Comparison of ENCODE assay signal across 24 cellular contexts in genomic region chr15:27576576-27576975, GRCh38.
DNase-seq lines count a peak whose midpoint lies in the region; ATAC-seq, FAIRE-seq and TF ChIP-seq lines count a peak whose summit lies in the region.
"Had no signal": no experiment of that assay in that cellular context is flagged by ENCODE, and none has a peak within 500 bp of the region (broad histone marks: within the 10 kb centered on the region; RNA-seq: fewer than 3 reads in every experiment).

No MANE protein-coding gene starts in this region.

- DNase-seq in DMS53 (lab: John Stamatoyannopoulos, UW), result peak; percentile 39
- DNase-seq in DMS53 treated with DMSO at 0.1 percent for 48 hours (lab: John Stamatoyannopoulos, UW; ENCODE audit: unreplicated experiment), result no peak
- DNase-seq in NCI-H510A treated with DMSO at 0.1 percent for 48 hours (lab: John Stamatoyannopoulos, UW), result peak; percentile 20
- DNase-seq in NCI-H510A (lab: John Stamatoyannopoulos, UW), result no peak
- peak; percentile 34 for DNase-seq in NCI-H748 treated with DMSO at 0.1 percent for 48 hours (lab: John Stamatoyannopoulos, UW)
- peak; percentile 26 for DNase-seq in HepG2 (ENCODE audit: low spot score)
- no peak for DNase-seq in hepatocyte (ENCODE audit: low spot score)
- DNase-seq: AML-193; CD8-positive, alpha-beta memory T cell; COR-L47; DMS 273 treated with DMSO at 0.1 percent for 48 hours; DMS153; DMS79; DND-41; EL; GDM1 had no signal

- ATAC-seq in HepG2 (peak; percentile 96), HG03342 (IDR thresholded peaks at IDR 0.05; ENCODE audit: unreplicated experiment) (no peak)
- ATAC-seq: A549, GM12878 had no signal

- H3K9ac ChIP-seq in HepG2 (ENCODE audit: insufficient read depth, low read depth, low read length), result no peak overlapping the region
- H3K9ac ChIP-seq: BLaER1 treated with 17β-estradiol and CSF1 and Interleukin-3, amounts not matched to agents 10 nM and 100 nM had no signal

- in situ Hi-C loops in HepG2 (cut with HindIII; ENCODE audit: extremely low pct_ligation_motif_present, low pct_unique_long_range_greater_than_20kb), result no loop called here

- H4K20me1 ChIP-seq in HepG2 (ENCODE audit: insufficient read depth, low read length) (no peaks in the 10 kb centered on the region), hepatocyte (ENCODE audit: insufficient read depth, poor library complexity, severe bottlenecking) (no peaks in the 10 kb centered on the region)
- H4K20me1 ChIP-seq: BLaER1 treated with 17β-estradiol and CSF1 and Interleukin-3, amounts not matched to agents 10 nM and 100 nM had no signal

- TF ChIP-seq POLR2A in HepG2 (IDR thresholded peaks at IDR 0.05; ENCODE audit: insufficient read depth in 1 of 2, low read depth in 2 of 2, low read length in 2 of 2), result no peak

- H3K36me3 ChIP-seq in HepG2 (replicated peaks in 1 of 2; ENCODE audit: control insufficient read depth in 1 of 2, insufficient read depth in 2 of 2, low read length in 2 of 2), result no peaks in the 10 kb centered on the region
- no peaks in the 10 kb centered on the region for H3K36me3 ChIP-seq in hepatocyte (replicated peaks; ENCODE audit: insufficient read depth, low read depth)
- H3K36me3 ChIP-seq: BLaER1 treated with 17β-estradiol and CSF1 and Interleukin-3, amounts not matched to agents 10 nM and 100 nM had no signal

- BruUV-seq in HepG2 (replicated peaks; lab: Mats Ljungman, UMichigan), result no TSS peak

- TF ChIP-seq RAD21 in HepG2 (CRISPR knock-in tag; IDR thresholded peaks at IDR 0.05), result no peak

- TF ChIP-seq CTCF in HepG2 (CRISPR knock-in tag; IDR thresholded peaks at IDR 0.05) (no peak), hepatocyte (IDR thresholded peaks at IDR 0.05; ENCODE audit: poor library complexity) (no peak)

- H3K27me3 ChIP-seq in HepG2 (ENCODE audit: control insufficient read depth in 1 of 2, insufficient read depth in 2 of 2, low read length in 2 of 2), result no peaks in the 10 kb centered on the region; a peak in 1 of 5 replicates
- no peaks in the 10 kb centered on the region for H3K27me3 ChIP-seq in hepatocyte
- H3K27me3 ChIP-seq: BLaER1 treated with 17β-estradiol and CSF1 and Interleukin-3, amounts not matched to agents 10 nM and 100 nM had no signal

- H3K9me3 ChIP-seq in HepG2 (ENCODE audit: low read length) (peaks cover 39% of the 10 kb centered on the region; the same call in 1 of the 2 replicates), hepatocyte (ENCODE audit: low read depth) (no peaks in the 10 kb centered on the region)
- H3K9me3 ChIP-seq: A549 had no signal

- intact Hi-C loops in HepG2 (cut with micrococcal nuclease; ENCODE audit: unreplicated experiment), result no loop called here

- CTCF ChIA-PET in HepG2 (lab: Yijun Ruan, JAX; ENCODE audit: low intra/inter-chr PET ratio, low total read pairs), result no interaction called here

- POLR2A ChIA-PET in HepG2 (lab: Yijun Ruan, JAX), result no interaction called here

- H3K27ac ChIP-seq in HepG2 (ENCODE audit: extremely low read length, insufficient read depth, low read length) (no peak overlapping the region), hepatocyte (no peak overlapping the region)
- H3K27ac ChIP-seq: 22Rv1; A549; BLaER1 treated with 17β-estradiol and CSF1 and Interleukin-3, amounts not matched to agents 10 nM and 100 nM; C4-2B had no signal

- H3K4me2 ChIP-seq in HepG2 (ENCODE audit: low read depth, low read length), result peak overlapping the region; percentile 45
- no peak overlapping the region for H3K4me2 ChIP-seq in hepatocyte
- H3K4me2 ChIP-seq: A549; BLaER1 treated with 17β-estradiol and CSF1 and Interleukin-3, amounts not matched to agents 10 nM and 100 nM had no signal

- H2AFZ ChIP-seq in HepG2 (ENCODE audit: low read length) (no peak overlapping the region), hepatocyte (no peak overlapping the region)

- 0% methylated on average over 1 of the region's 1 CpG for WGBS in HepG2 (ENCODE audit: low lambda C conversion rate)
- 93% methylated on average over 1 of the region's 1 CpG for WGBS in hepatocyte (ENCODE audit: low lambda C conversion rate, missing lambda C conversion rate)

- no peaks in the 10 kb centered on the region for H3K9me2 ChIP-seq in hepatocyte (replicated peaks; ENCODE audit: insufficient read depth)

- H3K4me1 ChIP-seq in HepG2 (ENCODE audit: insufficient read depth, low read length), result peaks cover 19% of the 10 kb centered on the region
- H3K4me1 ChIP-seq in hepatocyte (ENCODE audit: insufficient read depth), result no peaks in the 10 kb centered on the region
- H3K4me1 ChIP-seq: A549; BLaER1 treated with 17β-estradiol and CSF1 and Interleukin-3, amounts not matched to agents 10 nM and 100 nM had no signal

- H3K4me3 ChIP-seq in HepG2 (replicated peaks in 1 of 3; ENCODE audit: insufficient read depth in 1 of 3, low read depth in 2 of 3, low read length in 3 of 3) (no peak overlapping the region), hepatocyte (no peak overlapping the region)
- H3K4me3 ChIP-seq: A549; BLaER1 treated with 17β-estradiol and CSF1 and Interleukin-3, amounts not matched to agents 10 nM and 100 nM; GM12878 had no signal

- TF ChIP-seq EP300 in HepG2 (IDR thresholded peaks at IDR 0.05; ENCODE audit: low read depth in 2 of 2, low read length in 2 of 2) (no peak), HepG2 (CRISPR knock-in tag; IDR thresholded peaks at IDR 0.05; ENCODE audit: borderline replicate concordance) (no peak)

- no peak for FAIRE-seq in HepG2 (lab: Jason Lieb, UNC)
- FAIRE-seq: A549, GM12878, GM12892, GM18507 had no signal

- no peaks in the 10 kb centered on the region for H3K79me2 ChIP-seq in HepG2 (ENCODE audit: insufficient read depth, low read length)
- no peaks in the 10 kb centered on the region for H3K79me2 ChIP-seq in hepatocyte

TF ChIP-seq in HepG2, 621 proteins besides CTCF, POLR2A, EP300 and RAD21 (continues in another document):
- TF ChIP-seq ELF3 (CRISPR knock-in tag; IDR thresholded peaks at IDR 0.05) (0 out of 2 replicates have a peak, but pooled peaks have one; percentile 37), ETV5 (CRISPR knock-in tag; IDR thresholded peaks at IDR 0.05; ENCODE audit: borderline replicate concordance) (peak; percentile 22; the same call in 1 of the 2 replicates), ARID4A (CRISPR knock-in tag; IDR thresholded peaks at IDR 0.05; ENCODE audit: borderline replicate concordance) (no peak), ARID5B (CRISPR knock-in tag; IDR thresholded peaks at IDR 0.05) (peak; percentile 56), FOXP1 (IDR thresholded peaks at IDR 0.05) (no peak), FOXP1 (CRISPR knock-in tag; IDR thresholded peaks at IDR 0.05) (peak; percentile 74), ZIK1 (CRISPR knock-in tag; IDR thresholded peaks at IDR 0.05; ENCODE audit: borderline replicate concordance, low read depth) (no peak), SYNCRIP (IDR thresholded peaks at IDR 0.05; ENCODE audit: insufficient read depth, low read depth, low read length) (no peak)

Comparison
In these comparisons a context has a peak if more than half of its experiments do, and no peak if none do; other contexts are left out.
1. DNase-seq: peak in DMS53 (single experiment), NCI-H510A treated with DMSO at 0.1 percent for 48 hours (single experiment), NCI-H748 treated with DMSO at 0.1 percent for 48 hours (single experiment) and HepG2 (single experiment); none in DMS53 treated with DMSO at 0.1 percent for 48 hours (single experiment), NCI-H510A (single experiment) and hepatocyte (single experiment).